3 cellular contexts compared by ENCODE assay signal in genomic region chr12:120373683-120374082, GRCh38.
TF ChIP-seq lines count a peak whose summit lies in the region.

No MANE protein-coding gene starts in this region.

TF ChIP-seq in HEK293, 187 proteins besides CTCF, POLR2A, EP300 and RAD21:
- TF ChIP-seq ZNF121 (tag by site-specific recombination; IDR thresholded peaks at IDR 0.05): peak; percentile 94
- no peak for TF ChIP-seq ZSCAN18 (tag by site-specific recombination; IDR thresholded peaks at IDR 0.05)

TF ChIP-seq in WTC11, 78 proteins besides CTCF, POLR2A, EP300 and RAD21:
- no peak for TF ChIP-seq ZNF671 (CRISPR knock-in tag; IDR thresholded peaks at IDR 0.05)
- TF ChIP-seq ZNF121 (CRISPR knock-in tag; IDR thresholded peaks at IDR 0.05): peak; percentile 79

TF ChIP-seq in H1, 55 proteins besides CTCF, POLR2A, EP300 and RAD21:
- TF ChIP-seq NANOG (IDR thresholded peaks at IDR 0.05; ENCODE audit: insufficient read depth, low read depth, low read length, poor library complexity, severe bottlenecking) (no peak), USF2 (IDR thresholded peaks at IDR 0.05; ENCODE audit: low read length) (no peak), E2F6 (IDR thresholded peaks at IDR 0.05) (no peak), SIX5 (IDR thresholded peaks at IDR 0.05; ENCODE audit: low read depth, low read length) (no peak), KDM1A (IDR thresholded peaks at IDR 0.05; ENCODE audit: borderline replicate concordance, low read length) (no peak), TAF7 (optimal IDR thresholded peaks at IDR 0.05; ENCODE audit: borderline replicate concordance, low read depth, low read length) (no peak), SUZ12 (IDR thresholded peaks at IDR 0.05; ENCODE audit: low read length) (no peak), SP2 (IDR thresholded peaks at IDR 0.05; ENCODE audit: low read length) (no peak), FOSL1 (IDR thresholded peaks at IDR 0.05; ENCODE audit: insufficient read depth, low read depth, low read length) (no peak), SIN3A (conservative IDR thresholded peaks at IDR 0.05 in 1 of 2, IDR thresholded peaks at IDR 0.05 in 1 of 2; ENCODE audit: low read depth in 1 of 2, low read length in 2 of 2) (no peak), CTBP2 (IDR thresholded peaks at IDR 0.05; ENCODE audit: borderline replicate concordance, insufficient read depth, insufficient read length, low read length) (no peak), JUN (IDR thresholded peaks at IDR 0.05; ENCODE audit: low read depth, low read length) (no peak), POLR2AphosphoS5 (IDR thresholded peaks at IDR 0.05; ENCODE audit: low read depth, low read length) (no peak), HDAC6 (IDR thresholded peaks at IDR 0.05; ENCODE audit: low read depth, low read length) (no peak), PHF8 (conservative IDR thresholded peaks at IDR 0.05; ENCODE audit: low read depth, low read length) (no peak), SRF (IDR thresholded peaks at IDR 0.05; ENCODE audit: low read depth, low read length) (no peak)
